ENCODE assay signal across 19 cellular contexts in the genomic region with DNA sequence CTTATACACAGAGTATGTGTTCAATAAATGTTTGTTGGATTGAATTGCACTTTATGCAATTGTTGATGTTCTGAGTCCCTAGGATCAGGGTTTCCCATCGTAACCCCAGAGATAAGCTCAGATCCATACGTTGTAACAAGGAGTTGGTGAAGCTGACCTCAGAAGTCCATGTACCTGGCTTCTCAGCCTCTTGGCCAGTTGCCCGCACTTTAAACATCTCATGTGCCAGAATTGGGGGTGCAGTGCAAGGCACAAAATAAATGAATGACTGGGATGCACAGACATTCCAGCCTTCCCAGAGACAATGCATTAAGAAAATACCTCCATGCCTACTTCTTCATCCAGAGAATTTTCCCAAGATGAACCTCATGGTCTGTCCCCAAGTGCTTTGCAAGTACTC. TPM values are rescaled to one million over a fixed set of nuclear protein-coding genes. Genes with fewer than 3 reads are reported as not detected.
DNase-seq lines count a peak whose midpoint lies in the region; ATAC-seq, FAIRE-seq and TF ChIP-seq lines count a peak whose summit lies in the region.
"Had no signal": no experiment of that assay in that cellular context is flagged by ENCODE, and none has a peak within 500 bp of the region (broad histone marks: within the 10 kb centered on the region; RNA-seq: fewer than 3 reads in every experiment).

No MANE protein-coding gene starts in this region.

- no peak overlapping the region for H3K56ac ChIP-seq in IMR-90 (ENCODE audit: extremely low read depth, insufficient read depth, low read length)

- TF ChIP-seq CTCF in IMR-90 (conservative IDR thresholded peaks at IDR 0.05; ENCODE audit: low read depth, low read length) = no peak
- TF ChIP-seq CTCF in mammary epithelial cell (conservative IDR thresholded peaks at IDR 0.05 in 1 of 2, IDR thresholded peaks at IDR 0.05 in 1 of 2; ENCODE audit: extremely low read depth in 1 of 2, insufficient read depth in 1 of 2, low read depth in 1 of 2, low read length in 2 of 2) = no peak

- BruUV-seq in IMR-90 (replicated peaks; lab: Mats Ljungman, UMichigan) = no TSS peak
- BruUV-seq in mammary epithelial cell (replicated peaks; lab: Mats Ljungman, UMichigan) = no TSS peak

- H2BK120ac ChIP-seq in IMR-90 (ENCODE audit: low read depth, low read length) = no peak overlapping the region

- POLR2A ChIA-PET in IMR-90 (lab: Charles Lee; ENCODE audit: unreplicated experiment) = interaction anchor here (0.7 kb wide), 1 partner anchor 80 kb away, joined by 8 read pairs; no protein-coding TSS in a partner anchor

- no peak overlapping the region for H2AK9ac ChIP-seq in IMR-90 (replicated peaks; ENCODE audit: low read depth, low read length, poor library complexity)

- H4K5ac ChIP-seq in IMR-90 (ENCODE audit: low read depth, low read length) = no peak overlapping the region

- no peak overlapping the region for H3K23ac ChIP-seq in IMR-90 (ENCODE audit: low read depth, low read length)

- H3K4me2 ChIP-seq in IMR-90 (ENCODE audit: low read depth, low read length) (no peak overlapping the region), mammary epithelial cell (ENCODE audit: insufficient read depth, low read depth, low read length) (peak overlapping the region; percentile 80)

- peak overlapping the region in 1 of 2 experiments; percentile 6; a peak in 2 of 4 replicates for H4K8ac ChIP-seq in IMR-90 (ENCODE audit: low read depth in 2 of 2, low read length in 2 of 2)

- H2BK15ac ChIP-seq in IMR-90 (ENCODE audit: low read depth, low read length) = no peak overlapping the region

- TF ChIP-seq RAD21 in IMR-90 (IDR thresholded peaks at IDR 0.05; ENCODE audit: low read length) = no peak

- ATAC-seq in IMR-90 (ENCODE audit: low read depth) (no peak), left lobe of liver (peak; percentile 31)
- ATAC-seq: SK-N-SH treated with all-trans-retinoic acid at 6 μM for 48 hours had no signal

- H3K27me3 ChIP-seq in IMR-90 (ENCODE audit: control insufficient read depth, insufficient read depth, low read length) (no peaks in the 10 kb centered on the region), mammary epithelial cell (ENCODE audit: insufficient read depth, low read length) (no peaks in the 10 kb centered on the region), small intestine (ENCODE audit: control insufficient read depth in 2 of 2, insufficient read depth in 2 of 2, low read length in 2 of 2) (no peaks in the 10 kb centered on the region)
- H3K27me3 ChIP-seq: BE2C had no signal

- H3K4ac ChIP-seq in IMR-90 (ENCODE audit: low read depth, low read length) = no peak overlapping the region

- no peak overlapping the region for H2BK5ac ChIP-seq in IMR-90 (ENCODE audit: low read depth, low read length, poor library complexity, severe bottlenecking)

- 100% methylated on average over 2 of the region's 3 CpGs; no CpG with 5 or more reads in 1 of the 2 experiments for WGBS in IMR-90 (ENCODE audit: extremely low coverage in 2 of 2, insufficient read length in 1 of 2), 2 experiments
- WGBS in mammary epithelial cell (ENCODE audit: low coverage, missing lambda C conversion rate) = 76% methylated on average over 3 of the region's 3 CpGs
- WGBS in small intestine, 3 donors = 66 to 85% (median 69%) methylated on average over 3 of the region's 3 CpGs

- H3K36me3 ChIP-seq in IMR-90 (ENCODE audit: control insufficient read depth, insufficient read depth, low read length) = no peaks in the 10 kb centered on the region
- no peaks in the 10 kb centered on the region for H3K36me3 ChIP-seq in mammary epithelial cell (ENCODE audit: insufficient read depth, low read length)
- no peaks in the 10 kb centered on the region for H3K36me3 ChIP-seq in small intestine (ENCODE audit: control insufficient read depth in 2 of 2, insufficient read depth in 2 of 2, low read length in 2 of 2)

- CTCF ChIA-PET in IMR-90 (lab: Yijun Ruan, JAX) (interaction anchor here (0.7 to 2.0 kb wide), 2 partner anchors 17 to 41 kb away, joined by 4 to 5 read pairs; no protein-coding TSS in a partner anchor), mammary epithelial cell (lab: Charles Lee; ENCODE audit: low non-redundant PET) (no interaction called here)

- intact Hi-C loops in IMR-90 (cut with micrococcal nuclease) (no loop called here), mammary epithelial cell (cut with micrococcal nuclease) (no loop called here)

- peaks cover 34 to 73% of the 10 kb centered on the region in 2 experiments for H3K79me1 ChIP-seq in IMR-90 (ENCODE audit: low read depth in 1 of 2, low read length in 2 of 2)

- H3K4me1 ChIP-seq in IMR-90 (ENCODE audit: control insufficient read depth, insufficient read depth, low read length) = peaks cover 12% of the 10 kb centered on the region
- peaks cover 47% of the 10 kb centered on the region for H3K4me1 ChIP-seq in mammary epithelial cell (ENCODE audit: insufficient read depth, low read length)
- no peaks in the 10 kb centered on the region for H3K4me1 ChIP-seq in small intestine (ENCODE audit: control insufficient read depth in 2 of 2, insufficient read depth in 1 of 2, low read depth in 1 of 2, low read length in 1 of 2)

- DNase-seq in IMR-90 = no peak
- DNase-seq in mammary epithelial cell = no peak
- DNase-seq in left lobe of liver (ENCODE audit: low spot score) = no peak
- DNase-seq in substantia nigra (lab: John Stamatoyannopoulos, UW) = peak in 2 of 49 donors; percentile 26 to 79
- no peak for DNase-seq in amniotic stem cell (lab: John Stamatoyannopoulos, UW)
- DNase-seq in small intestine = no peak
- no peak for DNase-seq in HPDE6-E6E7 (ENCODE audit: extremely low spot score)
- DNase-seq: BE2C; CD4-positive, alpha-beta T cell; DMS79; GM23248; KBM-7; NCI-H146; NCI-H2081; NCI-H2227 treated with DMSO at 0.1 percent for 48 hours; NCI-H526; SHP77 treated with DMSO at 0.1 percent for 48 hours had no signal

- no peak overlapping the region for H2BK20ac ChIP-seq in IMR-90 (ENCODE audit: low read depth, low read length)

- dilution Hi-C loops in IMR-90 (cut with HindIII; ENCODE audit: low sequenced_read_pairs, unreplicated experiment) (no loop called here), mammary epithelial cell (cut with HindIII; ENCODE audit: low sequenced_read_pairs) (no loop called here)

- no peak overlapping the region for H3K14ac ChIP-seq in IMR-90 (replicated peaks; ENCODE audit: low read depth, low read length)

- peak overlapping the region; percentile 35 for H2AK5ac ChIP-seq in IMR-90 (ENCODE audit: low read depth, low read length)

- no peak for TF ChIP-seq POLR2A in IMR-90 (IDR thresholded peaks at IDR 0.05; ENCODE audit: low read depth, low read length)

- H3K79me2 ChIP-seq in mammary epithelial cell (ENCODE audit: insufficient read depth, low read length) = peaks cover 97% of the 10 kb centered on the region

- H3K18ac ChIP-seq in IMR-90 (ENCODE audit: low read depth, low read length) = 0 out of 2 replicates have a peak overlapping the region, but pooled peaks have one; percentile 1

- no peak overlapping the region for H3K27ac ChIP-seq in IMR-90 (ENCODE audit: insufficient read depth, low read length)
- peak overlapping the region; percentile 52 for H3K27ac ChIP-seq in mammary epithelial cell (ENCODE audit: insufficient read depth, low read depth, low read length)
- H3K27ac ChIP-seq in substantia nigra (ENCODE audit: low read depth, low read length, poor library complexity, severe bottlenecking) = peak overlapping the region; percentile 83
- H3K27ac ChIP-seq in small intestine (ENCODE audit: low read depth in 1 of 2, low read length in 1 of 2) = no peak overlapping the region
- H3K27ac ChIP-seq: GM23248 had no signal

- FAIRE-seq in small intestine (lab: Jason Lieb, UNC) = no peak
- FAIRE-seq: RCC 7860 had no signal

- no peak overlapping the region for H4K91ac ChIP-seq in IMR-90 (ENCODE audit: insufficient read depth, low read depth, low read length)

- peaks cover 21% of the 10 kb centered on the region for H4K20me1 ChIP-seq in IMR-90 (ENCODE audit: insufficient read depth, low read length)
- H4K20me1 ChIP-seq in mammary epithelial cell (ENCODE audit: insufficient read depth, low read length) = no peaks in the 10 kb centered on the region

- in situ Hi-C loops in IMR-90 (cut with MboI; ENCODE audit: low sequenced_read_pairs) = no loop called here
- in situ Hi-C loops in mammary epithelial cell (cut with MboI; ENCODE audit: low sequenced_read_pairs in 2 of 2) = no loop called here

- H3K9me1 ChIP-seq in IMR-90 (ENCODE audit: insufficient read depth, low read length) = peaks cover 14% of the 10 kb centered on the region

- H2AFZ ChIP-seq in IMR-90 (replicated peaks; ENCODE audit: low read length, poor library complexity) = no peak overlapping the region
- no peak overlapping the region for H2AFZ ChIP-seq in mammary epithelial cell (ENCODE audit: low read depth, low read length)
- H2AFZ ChIP-seq: GM23248 had no signal

- H3K9me3 ChIP-seq in IMR-90 (ENCODE audit: control insufficient read depth, insufficient read depth, low read length) = no peaks in the 10 kb centered on the region
- no peaks in the 10 kb centered on the region for H3K9me3 ChIP-seq in mammary epithelial cell (replicated peaks; ENCODE audit: insufficient read depth, low read length)
- no peaks in the 10 kb centered on the region for H3K9me3 ChIP-seq in small intestine (ENCODE audit: control insufficient read depth, low read depth)

- H3K9ac ChIP-seq in IMR-90 (ENCODE audit: low read depth, low read length) = no peak overlapping the region
- no peak overlapping the region for H3K9ac ChIP-seq in mammary epithelial cell (ENCODE audit: insufficient read depth, low read length)
- H3K9ac ChIP-seq: GM23248 had no signal

- H3K4me3 ChIP-seq in IMR-90 (ENCODE audit: insufficient read depth, low read depth, low read length) (no peak overlapping the region), mammary epithelial cell (replicated peaks in 1 of 3; ENCODE audit: insufficient read depth in 1 of 3, low read depth in 2 of 3, low read length in 3 of 3) (no peak overlapping the region), small intestine (ENCODE audit: low read depth in 1 of 2, low read length in 2 of 2) (no peak overlapping the region)
- H3K4me3 ChIP-seq: GM23248 had no signal

TF ChIP-seq in IMR-90, 13 proteins besides CTCF, POLR2A, EP300 and RAD21 (continues in another document):
- no peak for TF ChIP-seq NFE2L2 (IDR thresholded peaks at IDR 0.05; ENCODE audit: low read depth, low read length)
- TF ChIP-seq RCOR1 (IDR thresholded peaks at IDR 0.05; ENCODE audit: insufficient replicate concordance, low read length) = no peak
- no peak for TF ChIP-seq MXI1 (IDR thresholded peaks at IDR 0.05; ENCODE audit: borderline replicate concordance, low read depth, low read length)
- no peak for TF ChIP-seq CHD1 (IDR thresholded peaks at IDR 0.05; ENCODE audit: low read depth, low read length)
- TF ChIP-seq BHLHE40 (IDR thresholded peaks at IDR 0.05; ENCODE audit: low read depth, low read length) = no peak
- no peak for TF ChIP-seq CEBPB (IDR thresholded peaks at IDR 0.05; ENCODE audit: low read depth, low read length)

RNA-seq across cellular contexts. Expression of gene SCHIP1, which starts 6.1 kb away (rescaled TPM):
- total RNA-seq in IMR-90 (2012; rRNA removed) (5.0 and 5.4 TPM in 2 replicates), mammary epithelial cell (1 to 10 TPM; 5.4 to 8.5 TPM), left lobe of liver (2.3 TPM)
- polyA plus RNA-seq in IMR-90 (2012; rRNA removed) (2.8 and 3.9 TPM in 2 replicates), mammary epithelial cell (5.7 TPM), small intestine (1 to 10 TPM in 1 of 3 donors, under 1 TPM in 1, not detected in 1; 0.54 to 3.5 TPM)
- polyA plus RNA-seq in IMR-90 (2012; cell fraction: cytosol; rRNA removed) = 0.21 and 0.57 TPM in 2 replicates
- polyA plus RNA-seq in IMR-90 (2012; cell fraction: nucleus; rRNA removed; ENCODE audit: low replicate concordance) = 3.5 and 19.4 TPM in 2 replicates
- 1.2 TPM for polyA minus RNA-seq in mammary epithelial cell
- total RNA-seq: CD4-positive, alpha-beta T cell had no signal

Comparison
In these comparisons a context has a peak if more than half of its experiments do, and no peak if none do; other contexts are left out.
1. H3K27ac ChIP-seq: peak in mammary epithelial cell (single experiment) and substantia nigra (single experiment); none in IMR-90 (single experiment) and small intestine (0 of 2).